In genomic region chr20:48714764-48715163, GRCh38 we compare ENCODE assay signal across 29 cellular contexts.
DNase-seq lines count a peak whose midpoint lies in the region; ATAC-seq and TF ChIP-seq lines count a peak whose summit lies in the region.
"Had no signal": no experiment of that assay in that cellular context is flagged by ENCODE, and none has a peak within 500 bp of the region (broad histone marks: within the 10 kb centered on the region; RNA-seq: fewer than 3 reads in every experiment).

No MANE protein-coding gene starts in this region.

- no peak for TF ChIP-seq POLR2A in heart left ventricle (IDR thresholded peaks at IDR 0.05)

- peaks cover 0 to 6% (median 0%) of the 10 kb centered on the region in 12 donors for H3K9me3 ChIP-seq in heart left ventricle
- H3K9me3 ChIP-seq: colonic mucosa, upper lobe of right lung had no signal

- POLR2A ChIA-PET in activated CD8-positive, alpha-beta T cell treated with anti-CD3 and anti-CD28 coated beads for 36 hours (lab: Charles Lee) = interaction anchor here (1.5 to 10.0 kb wide), 4 partner anchors 9 to 104 kb away, joined by 4 to 81 read pairs (median 10); no protein-coding TSS in a partner anchor

- CTCF ChIA-PET in activated CD8-positive, alpha-beta T cell treated with anti-CD3 and anti-CD28 coated beads for 36 hours (lab: Charles Lee) = interaction anchor here (1.0 to 2.1 kb wide), 3 partner anchors 9 to 57 kb away, joined by 4 to 11 read pairs (median 10); no protein-coding TSS in a partner anchor

- peaks cover 0 to 92% (median 1%) of the 10 kb centered on the region in 12 donors for H3K4me1 ChIP-seq in heart left ventricle
- H3K4me1 ChIP-seq: breast epithelium, colonic mucosa had no signal

- no peaks in the 10 kb centered on the region for H3K36me3 ChIP-seq in heart left ventricle
- H3K36me3 ChIP-seq: breast epithelium, colonic mucosa, upper lobe of right lung had no signal

- H3K4me3 Mint-ChIP-seq in activated T-cell treated with anti-CD3 and anti-CD28 coated beads, Interleukin-2, amount 50 U/mL, for 72 hours = peak overlapping the region in 1 of 2 donors; percentile 1
- H3K4me3 Mint-ChIP-seq in activated CD8-positive, alpha-beta T cell treated with anti-CD3 and anti-CD28 coated beads for 36 hours = no peak overlapping the region
- peak overlapping the region; percentile 90 to 93 for H3K4me3 Mint-ChIP-seq in effector memory CD8-positive, alpha-beta T cell
- H3K4me3 Mint-ChIP-seq: H9 had no signal

- ATAC-seq in activated T-cell treated with anti-CD3 and anti-CD28 coated beads, Interleukin-2, amount 50 U/mL, for 72 hours (replicated peaks in 1 of 2) = no peak
- ATAC-seq in activated CD8-positive, alpha-beta T cell treated with anti-CD3 and anti-CD28 coated beads for 36 hours = no peak
- no peak for ATAC-seq in effector memory CD8-positive, alpha-beta T cell (replicated peaks)
- ATAC-seq in heart left ventricle = no peak
- no peak for ATAC-seq in GM21381 (IDR thresholded peaks at IDR 0.05; ENCODE audit: unreplicated experiment)
- ATAC-seq: K562, right cardiac atrium, T-cell, upper lobe of right lung had no signal

- no peak for TF ChIP-seq CTCF in activated CD8-positive, alpha-beta T cell treated with anti-CD3 and anti-CD28 coated beads for 36 hours (IDR thresholded peaks at IDR 0.05)
- TF ChIP-seq CTCF in heart left ventricle (IDR thresholded peaks at IDR 0.05) = no peak

- H3K27me3 Mint-ChIP-seq in activated T-cell treated with anti-CD3 and anti-CD28 coated beads, Interleukin-2, amount 50 U/mL, for 72 hours (ENCODE audit: low read depth) = no peaks in the 10 kb centered on the region
- H3K27me3 Mint-ChIP-seq in activated CD8-positive, alpha-beta T cell treated with anti-CD3 and anti-CD28 coated beads for 36 hours = no peaks in the 10 kb centered on the region
- H3K27me3 Mint-ChIP-seq in effector memory CD8-positive, alpha-beta T cell = no peaks in the 10 kb centered on the region
- H3K27me3 Mint-ChIP-seq: T-cell had no signal

- H3K9me3 Mint-ChIP-seq in activated T-cell treated with anti-CD3 and anti-CD28 coated beads, Interleukin-2, amount 50 U/mL, for 72 hours = no peaks in the 10 kb centered on the region
- H3K9me3 Mint-ChIP-seq in activated CD8-positive, alpha-beta T cell treated with anti-CD3 and anti-CD28 coated beads for 36 hours = no peaks in the 10 kb centered on the region
- H3K9me3 Mint-ChIP-seq in effector memory CD8-positive, alpha-beta T cell = no peaks in the 10 kb centered on the region
- H3K9me3 Mint-ChIP-seq: H9, T-cell had no signal

- peak overlapping the region; percentile 99 for H3K27ac Mint-ChIP-seq in activated T-cell treated with anti-CD3 and anti-CD28 coated beads, Interleukin-2, amount 50 U/mL, for 72 hours
- peak overlapping the region; percentile 99 for H3K27ac Mint-ChIP-seq in activated CD8-positive, alpha-beta T cell treated with anti-CD3 and anti-CD28 coated beads for 36 hours
- no peak overlapping the region for H3K27ac Mint-ChIP-seq in effector memory CD8-positive, alpha-beta T cell

- H3K36me3 Mint-ChIP-seq in activated T-cell treated with anti-CD3 and anti-CD28 coated beads, Interleukin-2, amount 50 U/mL, for 72 hours (ENCODE audit: insufficient read depth in 2 of 2) = peaks cover 10 to 22% of the 10 kb centered on the region in 2 donors
- peaks cover 61% of the 10 kb centered on the region for H3K36me3 Mint-ChIP-seq in activated CD8-positive, alpha-beta T cell treated with anti-CD3 and anti-CD28 coated beads for 36 hours (ENCODE audit: low read depth)
- H3K36me3 Mint-ChIP-seq in effector memory CD8-positive, alpha-beta T cell (ENCODE audit: insufficient read depth) = peaks cover 21% of the 10 kb centered on the region

- no peak for DNase-seq in activated T-cell treated with anti-CD3 and anti-CD28 coated beads, Interleukin-2, amount 50 U/mL, for 72 hours
- DNase-seq in activated T-cell treated with anti-CD3 and anti-CD28 coated beads, Interleukin-2, amount 50 U/mL, for 1 hour = no peak
- no peak for DNase-seq in activated CD8-positive, alpha-beta T cell treated with anti-CD3 and anti-CD28 coated beads for 36 hours
- DNase-seq in effector memory CD8-positive, alpha-beta T cell = no peak
- no peak for DNase-seq in heart left ventricle
- DNase-seq in T-helper 9 cell = no peak
- DNase-seq: ACHN; activated CD4-positive, alpha-beta T cell treated with anti-CD3 and anti-CD28 coated beads for 48 hours; activated gamma-delta T cell treated with Interleukin-2 at 50 U/mL for 16 hours; amniotic stem cell; Calu3; colonic mucosa; DMS79 treated with DMSO at 0.1 percent for 48 hours; effector memory CD4-positive, alpha-beta T cell; erythroblast; GF-D8; glutamatergic neuron; H9; NCI-H1092 treated with DMSO at 0.1 percent for 48 hours; NCI-H1930; posterior cingulate gyrus; right cardiac atrium; T-cell; upper lobe of right lung had no signal

- intact Hi-C loops in activated CD8-positive, alpha-beta T cell treated with anti-CD3 and anti-CD28 coated beads for 36 hours (cut with micrococcal nuclease) = loop anchor here (2.0 to 5.0 kb wide), 2 partner anchors 53 to 70 kb away; no protein-coding TSS in a partner anchor
- intact Hi-C loops in heart left ventricle (cut with DNase I) = loop anchor here in 1 of 10 donors (5.0 kb wide), 1 partner anchor 73 kb away; no protein-coding TSS in a partner anchor

- peak overlapping the region; percentile 100 for H3K27ac ChIP-seq in temporal lobe (ENCODE audit: low read depth, low read length)
- no peak overlapping the region for H3K27ac ChIP-seq in heart left ventricle
- H3K27ac ChIP-seq: breast epithelium, colonic mucosa, upper lobe of right lung had no signal

- 91 to 99% (median 95%) methylated on average over 4 of the region's 4 CpGs for WGBS in heart left ventricle, 4 donors

- no peaks in the 10 kb centered on the region for H3K27me3 ChIP-seq in heart left ventricle
- H3K27me3 ChIP-seq: breast epithelium, colonic mucosa, upper lobe of right lung had no signal

- no peak overlapping the region for H3K4me3 ChIP-seq in heart left ventricle
- H3K4me3 ChIP-seq: breast epithelium, colonic mucosa, K562, lung, upper lobe of right lung had no signal

- H3K4me1 Mint-ChIP-seq in activated T-cell treated with anti-CD3 and anti-CD28 coated beads, Interleukin-2, amount 50 U/mL, for 72 hours (ENCODE audit: low read depth) = peaks cover 64% of the 10 kb centered on the region
- peaks cover 70% of the 10 kb centered on the region for H3K4me1 Mint-ChIP-seq in activated CD8-positive, alpha-beta T cell treated with anti-CD3 and anti-CD28 coated beads for 36 hours (ENCODE audit: low read depth)
- H3K4me1 Mint-ChIP-seq in effector memory CD8-positive, alpha-beta T cell (ENCODE audit: low read depth in 2 of 2) = peaks cover 72 to 79% of the 10 kb centered on the region in 2 donors

Comparison
In these comparisons a context has a peak if more than half of its experiments do, and no peak if none do; other contexts are left out.
1. H3K27ac Mint-ChIP-seq: peak in activated T-cell treated with anti-CD3 and anti-CD28 coated beads, Interleukin-2, amount 50 U/mL, for 72 hours (single experiment) and activated CD8-positive, alpha-beta T cell treated with anti-CD3 and anti-CD28 coated beads for 36 hours (single experiment); none in effector memory CD8-positive, alpha-beta T cell (0 of 2).